10 cellular contexts compared by ENCODE assay signal in the genomic region with DNA sequence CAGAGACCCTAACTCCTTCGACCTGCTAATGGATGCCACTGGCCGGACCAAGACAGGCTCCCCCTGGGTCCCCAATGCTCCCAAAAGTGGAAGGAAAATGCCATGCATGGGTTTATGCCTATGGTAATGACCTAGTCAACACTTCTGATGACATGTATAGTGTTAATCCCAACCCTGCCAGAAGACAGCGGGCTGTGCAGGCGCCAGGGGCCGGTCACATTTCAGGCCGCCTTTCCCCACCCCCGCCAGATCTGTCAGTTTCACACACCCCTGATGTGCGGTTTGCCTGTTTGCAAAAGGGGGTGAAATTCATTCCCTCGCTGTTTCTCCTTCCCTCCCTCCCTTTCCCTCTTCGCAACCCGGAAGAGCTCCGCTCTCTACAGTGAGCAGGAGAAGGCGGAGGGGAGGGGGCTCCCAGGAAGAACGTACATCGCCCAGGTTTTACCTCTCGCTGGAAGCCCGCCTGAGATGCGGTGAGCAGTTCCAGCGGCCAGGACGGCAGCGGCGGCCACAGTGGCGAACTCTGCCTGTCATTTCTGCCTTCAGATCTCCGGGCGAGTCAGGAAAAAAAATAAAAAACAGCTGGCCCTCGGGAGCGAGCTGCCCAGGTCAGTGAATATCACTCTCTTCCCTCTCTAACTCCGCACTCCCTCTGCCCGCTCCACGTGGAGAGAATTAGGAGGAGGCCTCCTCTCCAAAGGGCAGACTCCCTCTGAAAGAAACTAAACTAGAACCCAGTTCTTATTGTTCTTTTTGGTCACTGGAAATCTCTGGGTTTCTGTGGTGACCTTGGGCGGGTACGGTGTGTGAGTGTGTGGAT. TPM values are rescaled to one million over a fixed set of nuclear protein-coding genes. Genes with fewer than 3 reads are reported as not detected.
DNase-seq lines count a peak whose midpoint lies in the region; ATAC-seq and TF ChIP-seq lines count a peak whose summit lies in the region.
"Had no signal": no experiment of that assay in that cellular context is flagged by ENCODE, and none has a peak within 500 bp of the region (broad histone marks: within the 10 kb centered on the region; RNA-seq: fewer than 3 reads in every experiment).

No MANE protein-coding gene starts in this region.

- H3K4me3 ChIP-seq in SJCRH30 (peak overlapping the region; percentile 61), heart right ventricle (peak overlapping the region in 9 of 10 donors; percentile 8 to 44 (median 33)), skeletal muscle tissue (ENCODE audit: low read length in 3 of 3) (peak overlapping the region; percentile 13 to 31 (median 29))

- ATAC-seq in heart right ventricle (peak in 2 of 8 donors; percentile 10 to 39), HG03039 (IDR thresholded peaks at IDR 0.05; ENCODE audit: unreplicated experiment) (no peak)

- no peak for TF ChIP-seq CTCF in heart right ventricle (IDR thresholded peaks at IDR 0.05)

- peak in 2 of 3 experiments; percentile 26 to 42 for DNase-seq in NCI-H1417 (lab: John Stamatoyannopoulos, UW)
- no peak for DNase-seq in NCI-H1417 treated with DMSO at 0.1 percent for 48 hours (lab: John Stamatoyannopoulos, UW)
- DNase-seq in SJCRH30, result peak; percentile 22 to 32
- no peak for DNase-seq in heart right ventricle
- DNase-seq in middle frontal gyrus (ENCODE audit: extremely low spot score, low spot score), result no peak
- DNase-seq in NCI-H1092 treated with DMSO at 0.1 percent for 48 hours (lab: John Stamatoyannopoulos, UW), result no peak
- DNase-seq: NCI-H2029 treated with DMSO at 0.1 percent for 48 hours had no signal

- H3K9me3 ChIP-seq in SJCRH30 (replicated peaks) (no peaks in the 10 kb centered on the region), heart right ventricle (no peaks in the 10 kb centered on the region), skeletal muscle tissue (ENCODE audit: control insufficient read depth in 3 of 3, low read length in 3 of 3) (no peaks in the 10 kb centered on the region)

- no peak overlapping the region for H3K27ac ChIP-seq in SJCRH30
- H3K27ac ChIP-seq in heart right ventricle, result no peak overlapping the region
- H3K27ac ChIP-seq in skeletal muscle tissue (ENCODE audit: low read depth, low read length), result no peak overlapping the region

- H3K4me1 ChIP-seq in SJCRH30 (0 out of 2 replicates have a peak, but pooled peaks cover 2% of the 10 kb centered on the region), heart right ventricle (peaks cover 5 to 53% (median 26%) of the 10 kb centered on the region in 9 donors), skeletal muscle tissue (ENCODE audit: control insufficient read depth in 3 of 3, insufficient read depth in 3 of 3, low read length in 3 of 3) (peaks cover 17 to 30% (median 24%) of the 10 kb centered on the region in 3 donors)

- no peaks in the 10 kb centered on the region for H3K36me3 ChIP-seq in SJCRH30
- H3K36me3 ChIP-seq in heart right ventricle, result no peaks in the 10 kb centered on the region
- H3K36me3 ChIP-seq in skeletal muscle tissue (ENCODE audit: control insufficient read depth in 3 of 3, insufficient read depth in 3 of 3, low read length in 3 of 3), result no peaks in the 10 kb centered on the region

- intact Hi-C loops in heart right ventricle (cut with DNase I), result loop anchor here in 1 of 10 donors (10.0 kb wide), 1 partner anchor 430 kb away; no protein-coding TSS in a partner anchor

- 1 to 3% methylated on average over 30 to 32 of the region's 32 CpGs for WGBS in heart right ventricle, 2 donors

- no peak overlapping the region for H3K9ac ChIP-seq in skeletal muscle tissue (ENCODE audit: low read depth in 1 of 3, low read length in 3 of 3)

- H3K27me3 ChIP-seq in SJCRH30 (no peaks in the 10 kb centered on the region), heart right ventricle (peaks cover 67 to 100% (median 99%) of the 10 kb centered on the region in 7 donors), skeletal muscle tissue (ENCODE audit: control insufficient read depth in 3 of 3, insufficient read depth in 3 of 3, low read length in 3 of 3) (peaks cover 94 to 96% (median 96%) of the 10 kb centered on the region in 3 donors)

RNA-seq across cellular contexts. Expression of gene GATA3, which starts 9.4 kb away (rescaled TPM):
- total RNA-seq in SJCRH30 (2014; rRNA removed; shearing (Covaris generic)), result 0.53 and 1.2 TPM in 2 replicates
- total RNA-seq in heart right ventricle (1 to 10 TPM; 1.1 to 3.2 (median 1.5) TPM), skeletal muscle tissue (0.52 TPM)
- 1 to 10 TPM; 1.2 TPM for polyA plus RNA-seq in heart right ventricle
- total RNA-seq: fibroblast of villous mesenchyme had no signal

Comparison
In these comparisons a context has a peak if more than half of its experiments do, and no peak if none do; other contexts are left out.
1. DNase-seq: peak in NCI-H1417 (2 of 3) and SJCRH30 (2 of 2); none in NCI-H1417 treated with DMSO at 0.1 percent for 48 hours (single experiment), heart right ventricle (0 of 2), middle frontal gyrus (single experiment) and NCI-H1092 treated with DMSO at 0.1 percent for 48 hours (single experiment).
2. Peak in every context shown above with its lines, with median percentiles within 50 percentile points of each other: H3K4me3 ChIP-seq.